In genomic region chr3:37935290-37935668, GRCh38 we compare ENCODE assay signal across 12 cellular contexts. TPM values are rescaled to one million over a fixed set of nuclear protein-coding genes. Genes with fewer than 3 reads are reported as not detected.
DNase-seq lines count a peak whose midpoint lies in the region; ATAC-seq and TF ChIP-seq lines count a peak whose summit lies in the region.
"Had no signal": no experiment of that assay in that cellular context is flagged by ENCODE, and none has a peak within 500 bp of the region (broad histone marks: within the 10 kb centered on the region; RNA-seq: fewer than 3 reads in every experiment).

No MANE protein-coding gene starts in this region.

- H3K27me3 ChIP-seq in liver (ENCODE audit: control insufficient read depth in 4 of 4, insufficient read depth in 4 of 4, low read length in 3 of 4) (no peaks in the 10 kb centered on the region), spleen (replicated peaks in 1 of 7) (no peaks in the 10 kb centered on the region)

- ATAC-seq in GM18868 (IDR thresholded peaks at IDR 0.05; ENCODE audit: unreplicated experiment) (no peak), HG02571 (IDR thresholded peaks at IDR 0.05; ENCODE audit: unreplicated experiment) (no peak)
- ATAC-seq: natural killer cell treated with Interleukin-12 subunit alpha and Interleukin-12 subunit beta and Interleukin-15 and Interleukin-18, amount 100 ng/mL, for 72 hours had no signal

- intact Hi-C loops in spleen (cut with DNase I; ENCODE audit: low total_unique reads), result no loop called here

- no peak overlapping the region for H3K4me3 ChIP-seq in liver (ENCODE audit: low read depth in 1 of 3, low read length in 3 of 3)
- H3K4me3 ChIP-seq in spleen, result no peak overlapping the region

- no peak overlapping the region for H3K9ac ChIP-seq in liver (ENCODE audit: low read depth in 1 of 2, low read length in 2 of 2)

- H3K27ac ChIP-seq in liver (ENCODE audit: low read depth in 1 of 2, low read length in 2 of 2) (peak overlapping the region; percentile 40 to 64), spleen (peak overlapping the region in 5 of 8 donors; percentile 41 to 68 (median 58))

- WGBS in liver, result 5% methylated on average over 1 of the region's 1 CpG
- 4 to 14% (median 12%) methylated on average over 1 of the region's 1 CpG for WGBS in spleen, 5 donors

- H3K9me3 ChIP-seq in liver (ENCODE audit: control insufficient read depth in 4 of 4, low read length in 3 of 4) (no peaks in the 10 kb centered on the region), spleen (no peaks in the 10 kb centered on the region)

- TF ChIP-seq POLR2A in spleen (IDR thresholded peaks at IDR 0.05), result no peak

- H3K36me3 ChIP-seq in liver (ENCODE audit: control insufficient read depth in 4 of 4, insufficient read depth in 3 of 4, low read depth in 1 of 4, low read length in 3 of 4) (no peaks in the 10 kb centered on the region), spleen (no peaks in the 10 kb centered on the region)

- H3K4me1 ChIP-seq in liver (ENCODE audit: control insufficient read depth in 4 of 4, insufficient read depth in 4 of 4, low read length in 3 of 4) (peaks cover 10 to 19% (median 16%) of the 10 kb centered on the region in 4 donors), spleen (peaks cover 0 to 36% (median 17%) of the 10 kb centered on the region in 6 donors)

- no peak for TF ChIP-seq CTCF in liver (IDR thresholded peaks at IDR 0.05; ENCODE audit: low read depth, low read length, missing input control)
- no peak for TF ChIP-seq CTCF in spleen (IDR thresholded peaks at IDR 0.05 in 8 of 11, conservative IDR thresholded peaks at IDR 0.05 in 3 of 11)

- TF ChIP-seq RAD21 in liver (IDR thresholded peaks at IDR 0.05), result peak in 1 of 2 donors; percentile 17

- DNase-seq in LoVo (ENCODE audit: low spot score) (peak; percentile 62), dermis blood vessel endothelial cell (peak; percentile 47), spleen (no peak)
- no peak for DNase-seq in activated naive CD4-positive, alpha-beta T cell (lab: John Stamatoyannopoulos, UW)
- DNase-seq in stimulated activated CD4-positive, alpha-beta T cell treated with anti-CD3 and anti-CD28 coated beads, Interleukin-2, amount 100 ng/mL, for 48 hours, result no peak
- DNase-seq: activated effector memory CD4-positive, alpha-beta T cell treated with anti-CD3 and anti-CD28 coated beads, Interleukin-2, amount 50 U/mL, for 16 hours; erythroblast; NCI-H526 treated with DMSO at 0.1 percent for 48 hours had no signal

TF ChIP-seq in liver, 16 proteins besides CTCF, POLR2A, EP300 and RAD21:
- TF ChIP-seq REST (IDR thresholded peaks at IDR 0.05), result no peak
- peak; percentile 83 for TF ChIP-seq NR2F2 (IDR thresholded peaks at IDR 0.05)
- TF ChIP-seq, protein P1, sequence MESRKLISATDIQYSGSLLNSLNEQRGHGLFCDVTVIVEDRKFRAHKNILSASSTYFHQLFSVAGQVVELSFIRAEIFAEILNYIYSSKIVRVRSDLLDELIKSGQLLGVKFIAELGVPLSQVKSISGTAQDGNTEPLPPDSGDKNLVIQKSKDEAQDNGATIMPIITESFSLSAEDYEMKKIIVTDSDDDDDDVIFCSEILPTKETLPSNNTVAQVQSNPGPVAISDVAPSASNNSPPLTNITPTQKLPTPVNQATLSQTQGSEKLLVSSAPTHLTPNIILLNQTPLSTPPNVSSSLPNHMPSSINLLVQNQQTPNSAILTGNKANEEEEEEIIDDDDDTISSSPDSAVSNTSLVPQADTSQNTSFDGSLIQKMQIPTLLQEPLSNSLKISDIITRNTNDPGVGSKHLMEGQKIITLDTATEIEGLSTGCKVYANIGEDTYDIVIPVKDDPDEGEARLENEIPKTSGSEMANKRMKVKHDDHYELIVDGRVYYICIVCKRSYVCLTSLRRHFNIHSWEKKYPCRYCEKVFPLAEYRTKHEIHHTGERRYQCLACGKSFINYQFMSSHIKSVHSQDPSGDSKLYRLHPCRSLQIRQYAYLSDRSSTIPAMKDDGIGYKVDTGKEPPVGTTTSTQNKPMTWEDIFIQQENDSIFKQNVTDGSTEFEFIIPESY (IDR thresholded peaks at IDR 0.05), result no peak
- peak; percentile 11 for TF ChIP-seq SP1 (IDR thresholded peaks at IDR 0.05)
- TF ChIP-seq RXRA (IDR thresholded peaks at IDR 0.05), result peak in 1 of 2 donors; percentile 32

RNA-seq across cellular contexts. Expression of gene VILL, which starts 55.3 kb away (rescaled TPM):
- total RNA-seq in dermis blood vessel endothelial cell (8.0 and 8.7 TPM in 2 replicates), liver (1 to 10 TPM; 2.2 to 3.5 TPM), spleen (10 to 100 TPM; 14.4 to 23.4 (median 16.1) TPM)
- polyA plus RNA-seq in liver (1 to 10 TPM in 1 of 2 donors, under 1 TPM in 1; 0.88 to 1.1 TPM), spleen (10 to 100 TPM; 19.2 to 21.5 (median 20.1) TPM)

Comparison
In these comparisons a context has a peak if more than half of its experiments do, and no peak if none do; other contexts are left out.
1. DNase-seq: peak in LoVo (single experiment) and dermis blood vessel endothelial cell (single experiment); none in spleen (single experiment), activated naive CD4-positive, alpha-beta T cell (0 of 4) and stimulated activated CD4-positive, alpha-beta T cell treated with anti-CD3 and anti-CD28 coated beads, Interleukin-2, amount 100 ng/mL, for 48 hours (0 of 2).